Comparison of ENCODE assay signal across 20 cellular contexts in genomic region chr2:58664523-58665155, GRCh38.
"Had no signal": no experiment of that assay in that cellular context is flagged by ENCODE, and none has a peak within 500 bp of the region (broad histone marks: within the 10 kb centered on the region; RNA-seq: fewer than 3 reads in every experiment).

No MANE protein-coding gene starts in this region.

- H3K4me1 ChIP-seq: colonic mucosa, foreskin keratinocyte, right atrium auricular region, thyroid gland had no signal

- H3K27ac Mint-ChIP-seq: activated CD4-positive, alpha-beta memory T cell treated with anti-CD3 and anti-CD28 coated beads, Interleukin-2, amount 10 ng/mL, durations not matched to agents 7 days and 5 days; activated naive CD4-positive, alpha-beta T cell treated with anti-CD3 and anti-CD28 coated beads, Interleukin-2, amount 50 U/mL, for 72 hours; activated T-cell treated with anti-CD3 and anti-CD28 coated beads, Interleukin-2, amount 50 U/mL, for 72 hours; natural killer cell; stimulated activated naive B cell treated with anti-CD40 and anti-IgM and Interleukin-4, amounts not matched to agents 10 μg/mL and 1 μg/mL and 100 μg/mL, for 72 hours had no signal

- H3K9me3 Mint-ChIP-seq: activated CD4-positive, alpha-beta memory T cell treated with anti-CD3 and anti-CD28 coated beads, Interleukin-2, amount 10 ng/mL, durations not matched to agents 7 days and 5 days; activated naive CD4-positive, alpha-beta T cell treated with anti-CD3 and anti-CD28 coated beads, Interleukin-2, amount 50 U/mL, for 72 hours; stimulated activated naive B cell treated with anti-CD40 and anti-IgM and Interleukin-4, amounts not matched to agents 10 μg/mL and 1 μg/mL and 100 μg/mL, for 72 hours had no signal

- H3K27me3 Mint-ChIP-seq: activated CD4-positive, alpha-beta memory T cell treated with anti-CD3 and anti-CD28 coated beads, Interleukin-2, amount 10 ng/mL, durations not matched to agents 7 days and 5 days; stimulated activated naive B cell treated with anti-CD40 and anti-IgM and Interleukin-4, amounts not matched to agents 10 μg/mL and 1 μg/mL and 100 μg/mL, for 72 hours had no signal

- H3K27ac ChIP-seq: colonic mucosa, foreskin keratinocyte, right atrium auricular region, skin epidermis, thyroid gland had no signal

- FAIRE-seq: urothelium cell line had no signal

- H3K36me3 Mint-ChIP-seq: activated naive CD4-positive, alpha-beta T cell treated with anti-CD3 and anti-CD28 coated beads, Interleukin-2, amount 50 U/mL, for 72 hours; natural killer cell; stimulated activated naive B cell treated with anti-CD40 and anti-IgM and Interleukin-4, amounts not matched to agents 10 μg/mL and 1 μg/mL and 100 μg/mL, for 72 hours had no signal

- H3K9me3 ChIP-seq: colonic mucosa, thyroid gland had no signal

- ATAC-seq: activated naive CD4-positive, alpha-beta T cell treated with anti-CD3 and anti-CD28 coated beads, Interleukin-2, amount 50 U/mL, for 72 hours; activated T-cell treated with anti-CD3 and anti-CD28 coated beads, Interleukin-2, amount 50 U/mL, for 72 hours; foreskin keratinocyte; left ventricle myocardium superior; natural killer cell; stimulated activated naive B cell treated with anti-CD40 and anti-IgM and Interleukin-4, amounts not matched to agents 10 μg/mL and 1 μg/mL and 100 μg/mL, for 72 hours had no signal

- H3K4me1 Mint-ChIP-seq: activated CD4-positive, alpha-beta memory T cell treated with anti-CD3 and anti-CD28 coated beads, Interleukin-2, amount 10 ng/mL, durations not matched to agents 7 days and 5 days; natural killer cell; stimulated activated naive B cell treated with anti-CD40 and anti-IgM and Interleukin-4, amounts not matched to agents 10 μg/mL and 1 μg/mL and 100 μg/mL, for 72 hours had no signal

- DNase-seq: activated CD4-positive, alpha-beta memory T cell treated with anti-CD3 and anti-CD28 coated beads, Interleukin-2, amount 10 ng/mL, durations not matched to agents 7 days and 5 days; activated CD4-positive, alpha-beta T cell treated with anti-CD3 and anti-CD28 coated beads for 4 hours; activated gamma-delta T cell; activated T-cell treated with anti-CD3 and anti-CD28 coated beads, Interleukin-2, amount 50 U/mL, for 72 hours; central memory CD4-positive, alpha-beta T cell; colonic mucosa; left ventricle myocardium superior; mesenchymal stem cell; natural killer cell; nucleus accumbens; posterior cingulate gyrus; stimulated activated CD4-positive, alpha-beta T cell treated with anti-CD3 and anti-CD28 coated beads, Interleukin-15, amount 100 ng/mL, for 24 hours; stimulated activated CD4-positive, alpha-beta T cell treated with anti-CD3 and anti-CD28 coated beads, Interleukin-4, amount 100 ng/mL, for 1 hour; stimulated activated naive B cell treated with anti-CD40 and anti-IgM and Interleukin-4, amounts not matched to agents 10 μg/mL and 1 μg/mL and 100 μg/mL, for 72 hours; thyroid gland had no signal

- H3K27me3 ChIP-seq: colonic mucosa, foreskin keratinocyte, right atrium auricular region, thyroid gland had no signal

- H3K4me3 Mint-ChIP-seq: activated CD4-positive, alpha-beta memory T cell treated with anti-CD3 and anti-CD28 coated beads, Interleukin-2, amount 10 ng/mL, durations not matched to agents 7 days and 5 days; activated T-cell treated with anti-CD3 and anti-CD28 coated beads, Interleukin-2, amount 50 U/mL, for 72 hours; natural killer cell; stimulated activated naive B cell treated with anti-CD40 and anti-IgM and Interleukin-4, amounts not matched to agents 10 μg/mL and 1 μg/mL and 100 μg/mL, for 72 hours had no signal

- H3K36me3 ChIP-seq: colonic mucosa, right atrium auricular region, thyroid gland had no signal

- H3K4me3 ChIP-seq: colonic mucosa, right atrium auricular region, skin epidermis, thyroid gland had no signal
